Comparison of ENCODE assay signal across 1 cellular context in genomic region chr18:22300665-22301636, GRCh38.
A peak's percentile ranks its signal among the peaks of the same experiment; 100 is the strongest.
TF ChIP-seq lines count a peak whose summit lies in the region.

No MANE protein-coding gene starts in this region.

TF ChIP-seq in HEK293, 187 proteins besides CTCF, POLR2A, EP300 and RAD21 (continued from another document and continues in another):
- TF ChIP-seq, protein P1, sequence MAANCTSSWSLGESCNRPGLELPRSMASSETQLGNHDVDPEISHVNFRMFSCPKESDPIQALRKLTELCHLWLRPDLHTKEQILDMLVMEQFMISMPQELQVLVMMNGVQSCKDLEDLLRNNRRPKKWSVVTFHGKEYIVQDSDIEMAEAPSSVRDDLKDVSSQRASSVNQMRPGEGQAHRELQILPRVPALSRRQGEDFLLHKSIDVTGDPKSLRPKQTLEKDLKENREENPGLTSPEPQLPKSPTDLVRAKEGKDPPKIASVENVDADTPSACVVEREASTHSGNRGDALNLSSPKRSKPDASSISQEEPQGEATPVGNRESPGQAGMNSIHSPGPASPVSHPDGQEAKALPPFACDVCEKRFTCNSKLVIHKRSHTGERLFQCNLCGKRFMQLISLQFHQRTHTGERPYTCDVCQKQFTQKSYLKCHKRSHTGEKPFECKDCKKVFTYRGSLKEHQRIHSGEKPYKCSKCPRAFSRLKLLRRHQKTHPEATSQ (tag by site-specific recombination; IDR thresholded peaks at IDR 0.05) = no peak
- TF ChIP-seq ZNF529 (tag by site-specific recombination; IDR thresholded peaks at IDR 0.05; ENCODE audit: insufficient replicate concordance) (no peak), ZNF473 (tag by site-specific recombination; IDR thresholded peaks at IDR 0.05) (no peak), GLI2 (tag by site-specific recombination; IDR thresholded peaks at IDR 0.05; ENCODE audit: borderline replicate concordance, low read depth) (no peak), ZNF747 (tag by site-specific recombination; IDR thresholded peaks at IDR 0.05) (no peak), ZNF184 (tag by site-specific recombination; IDR thresholded peaks at IDR 0.05) (no peak), ZNF175 (tag by site-specific recombination; IDR thresholded peaks at IDR 0.05) (no peak), ELK4 (IDR thresholded peaks at IDR 0.05; ENCODE audit: borderline replicate concordance, low read depth, low read length) (no peak), ZNF768 (tag by site-specific recombination; IDR thresholded peaks at IDR 0.05) (no peak), ZNF792 (tag by site-specific recombination; IDR thresholded peaks at IDR 0.05) (no peak), ZNF394 (tag by site-specific recombination; IDR thresholded peaks at IDR 0.05; ENCODE audit: borderline replicate concordance) (no peak), ZNF140 (tag by site-specific recombination; IDR thresholded peaks at IDR 0.05) (no peak), ZSCAN23 (tag by site-specific recombination; IDR thresholded peaks at IDR 0.05) (no peak), ZNF560 (tag by site-specific recombination; IDR thresholded peaks at IDR 0.05; ENCODE audit: borderline replicate concordance) (no peak), OVOL3 (tag by site-specific recombination; IDR thresholded peaks at IDR 0.05) (no peak), MYNN (tag by site-specific recombination; IDR thresholded peaks at IDR 0.05; ENCODE audit: borderline replicate concordance) (no peak), BCL11B (tag by site-specific recombination; IDR thresholded peaks at IDR 0.05; ENCODE audit: low read depth) (no peak), ZBTB6 (tag by site-specific recombination; IDR thresholded peaks at IDR 0.05) (no peak), TSHZ1 (tag by site-specific recombination; IDR thresholded peaks at IDR 0.05; ENCODE audit: borderline replicate concordance) (no peak), ZNF48 (tag by site-specific recombination; IDR thresholded peaks at IDR 0.05) (no peak), ZNF785 (tag by site-specific recombination; IDR thresholded peaks at IDR 0.05) (no peak), PRDM1 (tag by site-specific recombination; IDR thresholded peaks at IDR 0.05) (no peak), ZNF335 (tag by site-specific recombination; conservative IDR thresholded peaks at IDR 0.05) (peak; percentile 42; the same call in 1 of the 2 replicates), ZNF324 (tag by site-specific recombination; IDR thresholded peaks at IDR 0.05) (0 out of 2 replicates have a peak, but pooled peaks have one; percentile 35), FEZF1 (tag by site-specific recombination; IDR thresholded peaks at IDR 0.05) (no peak), ZNF514 (tag by site-specific recombination; IDR thresholded peaks at IDR 0.05) (no peak), ZFHX2 (tag by site-specific recombination; conservative IDR thresholded peaks at IDR 0.05) (peak; percentile 63), ZNF830 (tag by site-specific recombination; IDR thresholded peaks at IDR 0.05; ENCODE audit: low read depth) (no peak), ZNF544 (tag by site-specific recombination; IDR thresholded peaks at IDR 0.05) (no peak)
- TF ChIP-seq, protein P2, sequence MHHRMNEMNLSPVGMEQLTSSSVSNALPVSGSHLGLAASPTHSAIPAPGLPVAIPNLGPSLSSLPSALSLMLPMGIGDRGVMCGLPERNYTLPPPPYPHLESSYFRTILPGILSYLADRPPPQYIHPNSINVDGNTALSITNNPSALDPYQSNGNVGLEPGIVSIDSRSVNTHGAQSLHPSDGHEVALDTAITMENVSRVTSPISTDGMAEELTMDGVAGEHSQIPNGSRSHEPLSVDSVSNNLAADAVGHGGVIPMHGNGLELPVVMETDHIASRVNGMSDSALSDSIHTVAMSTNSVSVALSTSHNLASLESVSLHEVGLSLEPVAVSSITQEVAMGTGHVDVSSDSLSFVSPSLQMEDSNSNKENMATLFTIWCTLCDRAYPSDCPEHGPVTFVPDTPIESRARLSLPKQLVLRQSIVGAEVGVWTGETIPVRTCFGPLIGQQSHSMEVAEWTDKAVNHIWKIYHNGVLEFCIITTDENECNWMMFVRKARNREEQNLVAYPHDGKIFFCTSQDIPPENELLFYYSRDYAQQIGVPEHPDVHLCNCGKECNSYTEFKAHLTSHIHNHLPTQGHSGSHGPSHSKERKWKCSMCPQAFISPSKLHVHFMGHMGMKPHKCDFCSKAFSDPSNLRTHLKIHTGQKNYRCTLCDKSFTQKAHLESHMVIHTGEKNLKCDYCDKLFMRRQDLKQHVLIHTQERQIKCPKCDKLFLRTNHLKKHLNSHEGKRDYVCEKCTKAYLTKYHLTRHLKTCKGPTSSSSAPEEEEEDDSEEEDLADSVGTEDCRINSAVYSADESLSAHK (tag by site-specific recombination; IDR thresholded peaks at IDR 0.05) = no peak
- TF ChIP-seq, protein P3, sequence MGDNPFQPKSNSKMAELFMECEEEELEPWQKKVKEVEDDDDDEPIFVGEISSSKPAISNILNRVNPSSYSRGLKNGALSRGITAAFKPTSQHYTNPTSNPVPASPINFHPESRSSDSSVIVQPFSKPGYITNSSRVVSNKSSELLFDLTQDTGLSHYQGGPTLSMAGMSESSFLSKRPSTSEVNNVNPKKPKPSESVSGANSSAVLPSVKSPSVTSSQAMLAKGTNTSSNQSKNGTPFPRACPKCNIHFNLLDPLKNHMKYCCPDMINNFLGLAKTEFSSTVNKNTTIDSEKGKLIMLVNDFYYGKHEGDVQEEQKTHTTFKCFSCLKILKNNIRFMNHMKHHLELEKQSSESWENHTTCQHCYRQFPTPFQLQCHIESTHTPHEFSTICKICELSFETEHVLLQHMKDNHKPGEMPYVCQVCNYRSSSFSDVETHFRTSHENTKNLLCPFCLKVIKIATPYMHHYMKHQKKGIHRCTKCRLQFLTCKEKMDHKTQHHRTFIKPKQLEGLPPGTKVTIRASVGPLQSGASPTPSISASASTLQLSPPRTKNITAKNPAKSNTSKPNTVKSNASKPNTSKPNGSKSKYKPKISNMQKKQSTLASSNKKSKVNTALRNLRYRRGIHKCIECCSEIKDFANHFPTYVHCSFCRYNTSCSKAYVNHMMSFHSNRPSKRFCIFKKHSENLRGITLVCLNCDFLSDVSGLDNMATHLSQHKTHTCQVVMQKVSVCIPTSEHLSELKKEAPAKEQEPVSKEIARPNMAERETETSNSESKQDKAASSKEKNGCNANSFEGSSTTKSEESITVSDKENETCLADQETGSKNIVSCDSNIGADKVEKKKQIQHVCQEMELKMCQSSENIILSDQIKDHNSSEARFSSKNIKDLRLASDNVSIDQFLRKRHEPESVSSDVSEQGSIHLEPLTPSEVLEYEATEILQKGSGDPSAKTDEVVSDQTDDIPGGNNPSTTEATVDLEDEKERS (tag by site-specific recombination; IDR thresholded peaks at IDR 0.05) = no peak
- TF ChIP-seq, protein P4, sequence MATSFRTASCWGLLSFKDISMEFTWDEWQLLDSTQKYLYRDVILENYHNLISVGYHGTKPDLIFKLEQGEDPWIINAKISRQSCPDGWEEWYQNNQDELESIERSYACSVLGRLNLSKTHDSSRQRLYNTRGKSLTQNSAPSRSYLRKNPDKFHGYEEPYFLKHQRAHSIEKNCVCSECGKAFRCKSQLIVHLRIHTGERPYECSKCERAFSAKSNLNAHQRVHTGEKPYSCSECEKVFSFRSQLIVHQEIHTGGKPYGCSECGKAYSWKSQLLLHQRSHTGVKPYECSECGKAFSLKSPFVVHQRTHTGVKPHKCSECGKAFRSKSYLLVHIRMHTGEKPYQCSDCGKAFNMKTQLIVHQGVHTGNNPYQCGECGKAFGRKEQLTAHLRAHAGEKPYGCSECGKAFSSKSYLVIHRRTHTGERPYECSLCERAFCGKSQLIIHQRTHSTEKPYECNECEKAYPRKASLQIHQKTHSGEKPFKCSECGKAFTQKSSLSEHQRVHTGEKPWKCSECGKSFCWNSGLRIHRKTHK (tag by site-specific recombination; IDR thresholded peaks at IDR 0.05) = no peak
- TF ChIP-seq, protein P5, sequence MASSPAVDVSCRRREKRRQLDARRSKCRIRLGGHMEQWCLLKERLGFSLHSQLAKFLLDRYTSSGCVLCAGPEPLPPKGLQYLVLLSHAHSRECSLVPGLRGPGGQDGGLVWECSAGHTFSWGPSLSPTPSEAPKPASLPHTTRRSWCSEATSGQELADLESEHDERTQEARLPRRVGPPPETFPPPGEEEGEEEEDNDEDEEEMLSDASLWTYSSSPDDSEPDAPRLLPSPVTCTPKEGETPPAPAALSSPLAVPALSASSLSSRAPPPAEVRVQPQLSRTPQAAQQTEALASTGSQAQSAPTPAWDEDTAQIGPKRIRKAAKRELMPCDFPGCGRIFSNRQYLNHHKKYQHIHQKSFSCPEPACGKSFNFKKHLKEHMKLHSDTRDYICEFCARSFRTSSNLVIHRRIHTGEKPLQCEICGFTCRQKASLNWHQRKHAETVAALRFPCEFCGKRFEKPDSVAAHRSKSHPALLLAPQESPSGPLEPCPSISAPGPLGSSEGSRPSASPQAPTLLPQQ (tag by site-specific recombination; IDR thresholded peaks at IDR 0.05) = no peak
- TF ChIP-seq, protein P6, sequence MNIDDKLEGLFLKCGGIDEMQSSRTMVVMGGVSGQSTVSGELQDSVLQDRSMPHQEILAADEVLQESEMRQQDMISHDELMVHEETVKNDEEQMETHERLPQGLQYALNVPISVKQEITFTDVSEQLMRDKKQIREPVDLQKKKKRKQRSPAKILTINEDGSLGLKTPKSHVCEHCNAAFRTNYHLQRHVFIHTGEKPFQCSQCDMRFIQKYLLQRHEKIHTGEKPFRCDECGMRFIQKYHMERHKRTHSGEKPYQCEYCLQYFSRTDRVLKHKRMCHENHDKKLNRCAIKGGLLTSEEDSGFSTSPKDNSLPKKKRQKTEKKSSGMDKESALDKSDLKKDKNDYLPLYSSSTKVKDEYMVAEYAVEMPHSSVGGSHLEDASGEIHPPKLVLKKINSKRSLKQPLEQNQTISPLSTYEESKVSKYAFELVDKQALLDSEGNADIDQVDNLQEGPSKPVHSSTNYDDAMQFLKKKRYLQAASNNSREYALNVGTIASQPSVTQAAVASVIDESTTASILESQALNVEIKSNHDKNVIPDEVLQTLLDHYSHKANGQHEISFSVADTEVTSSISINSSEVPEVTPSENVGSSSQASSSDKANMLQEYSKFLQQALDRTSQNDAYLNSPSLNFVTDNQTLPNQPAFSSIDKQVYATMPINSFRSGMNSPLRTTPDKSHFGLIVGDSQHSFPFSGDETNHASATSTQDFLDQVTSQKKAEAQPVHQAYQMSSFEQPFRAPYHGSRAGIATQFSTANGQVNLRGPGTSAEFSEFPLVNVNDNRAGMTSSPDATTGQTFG (tag by site-specific recombination; IDR thresholded peaks at IDR 0.05; ENCODE audit: borderline replicate concordance) = no peak
- TF ChIP-seq, protein P7, sequence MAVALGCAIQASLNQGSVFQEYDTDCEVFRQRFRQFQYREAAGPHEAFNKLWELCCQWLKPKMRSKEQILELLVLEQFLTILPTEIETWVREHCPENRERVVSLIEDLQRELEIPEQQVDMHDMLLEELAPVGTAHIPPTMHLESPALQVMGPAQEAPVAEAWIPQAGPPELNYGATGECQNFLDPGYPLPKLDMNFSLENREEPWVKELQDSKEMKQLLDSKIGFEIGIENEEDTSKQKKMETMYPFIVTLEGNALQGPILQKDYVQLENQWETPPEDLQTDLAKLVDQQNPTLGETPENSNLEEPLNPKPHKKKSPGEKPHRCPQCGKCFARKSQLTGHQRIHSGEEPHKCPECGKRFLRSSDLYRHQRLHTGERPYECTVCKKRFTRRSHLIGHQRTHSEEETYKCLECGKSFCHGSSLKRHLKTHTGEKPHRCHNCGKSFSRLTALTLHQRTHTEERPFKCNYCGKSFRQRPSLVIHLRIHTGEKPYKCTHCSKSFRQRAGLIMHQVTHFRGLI (tag by site-specific recombination; IDR thresholded peaks at IDR 0.05) = peak; percentile 69
- TF ChIP-seq, protein P8, sequence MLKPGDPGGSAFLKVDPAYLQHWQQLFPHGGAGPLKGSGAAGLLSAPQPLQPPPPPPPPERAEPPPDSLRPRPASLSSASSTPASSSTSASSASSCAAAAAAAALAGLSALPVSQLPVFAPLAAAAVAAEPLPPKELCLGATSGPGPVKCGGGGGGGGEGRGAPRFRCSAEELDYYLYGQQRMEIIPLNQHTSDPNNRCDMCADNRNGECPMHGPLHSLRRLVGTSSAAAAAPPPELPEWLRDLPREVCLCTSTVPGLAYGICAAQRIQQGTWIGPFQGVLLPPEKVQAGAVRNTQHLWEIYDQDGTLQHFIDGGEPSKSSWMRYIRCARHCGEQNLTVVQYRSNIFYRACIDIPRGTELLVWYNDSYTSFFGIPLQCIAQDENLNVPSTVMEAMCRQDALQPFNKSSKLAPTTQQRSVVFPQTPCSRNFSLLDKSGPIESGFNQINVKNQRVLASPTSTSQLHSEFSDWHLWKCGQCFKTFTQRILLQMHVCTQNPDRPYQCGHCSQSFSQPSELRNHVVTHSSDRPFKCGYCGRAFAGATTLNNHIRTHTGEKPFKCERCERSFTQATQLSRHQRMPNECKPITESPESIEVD (tag by site-specific recombination; IDR thresholded peaks at IDR 0.05) = peak; percentile 44; the same call in 1 of the 2 replicates
